ENCODE assay signal across 11 cellular contexts in the genomic region with DNA sequence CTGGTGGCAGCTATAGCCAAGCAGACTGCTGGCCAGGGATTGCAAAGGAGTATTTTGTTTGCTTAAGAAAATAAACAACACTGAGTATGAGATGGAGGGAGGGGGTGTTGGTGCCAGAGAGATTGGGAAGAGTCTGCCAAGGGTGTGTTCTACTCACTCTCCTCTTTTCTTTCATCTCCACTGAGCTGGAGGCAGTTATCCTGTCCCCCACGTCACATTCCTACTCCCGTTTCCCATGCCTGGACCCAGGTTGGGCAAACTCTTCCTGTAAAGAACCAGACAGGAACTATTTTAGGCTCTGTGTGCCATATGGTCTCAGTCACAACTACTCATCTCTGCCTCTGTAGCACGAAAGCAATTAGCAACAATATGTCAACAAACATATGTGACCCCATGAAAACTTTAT. TPM values are rescaled to one million over a fixed set of nuclear protein-coding genes. Genes with fewer than 3 reads are reported as not detected.
A peak's percentile ranks its signal among the peaks of the same experiment; 100 is the strongest.
DNase-seq lines count a peak whose midpoint lies in the region; ATAC-seq lines count a peak whose summit lies in the region.
"Had no signal": no experiment of that assay in that cellular context is flagged by ENCODE, and none has a peak within 500 bp of the region (broad histone marks: within the 10 kb centered on the region; RNA-seq: fewer than 3 reads in every experiment).

No MANE protein-coding gene starts in this region.

- H3K9me2 ChIP-seq in GM23248 (ENCODE audit: insufficient read depth), result no peaks in the 10 kb centered on the region

- H3K9me3 ChIP-seq in GM23248 (ENCODE audit: low read depth), result no peaks in the 10 kb centered on the region

- peaks cover 31% of the 10 kb centered on the region for H3F3A ChIP-seq in GM23248 (ENCODE audit: insufficient read depth)

- peak overlapping the region; percentile 39 for H3K4me2 ChIP-seq in GM23248 (ENCODE audit: unreplicated experiment)

- no peak overlapping the region for H3K4me3 ChIP-seq in GM23248

- no peaks in the 10 kb centered on the region for H3K79me2 ChIP-seq in GM23248 (ENCODE audit: insufficient read depth)

- no peaks in the 10 kb centered on the region for H4K20me1 ChIP-seq in GM23248 (ENCODE audit: insufficient read depth)

- H3K27me3 ChIP-seq in GM23248 (replicated peaks; ENCODE audit: insufficient read depth), result no peaks in the 10 kb centered on the region

- H3K4me1 ChIP-seq in GM23248 (ENCODE audit: insufficient read depth), result peaks cover 60% of the 10 kb centered on the region

- H3K36me3 ChIP-seq in GM23248 (ENCODE audit: low read depth), result no peaks in the 10 kb centered on the region

- no peak for ATAC-seq in GM21381 (IDR thresholded peaks at IDR 0.05; ENCODE audit: unreplicated experiment)

- in situ Hi-C loops in GM23248 (cut with MboI), result no loop called here

- peak; percentile 62 for DNase-seq in AG08395 (ENCODE audit: low spot score)
- peak; percentile 85 for DNase-seq in GM23248
- peak; percentile 89 for DNase-seq in RPMI7951 (ENCODE audit: low read depth)
- peak; percentile 56 for DNase-seq in islet precursor cell
- DNase-seq in activated CD4-positive, CD25-positive, alpha-beta regulatory T cell treated with anti-CD3 and anti-CD28 coated beads, Interleukin-2, amount 50 U/mL, for 72 hours, result no peak
- DNase-seq in stimulated activated CD4-positive, alpha-beta T cell treated with anti-CD3 and anti-CD28 coated beads, Interleukin-15, amount 100 ng/mL, for 24 hours, result no peak
- DNase-seq in iPS-NIHi7 (ENCODE audit: extremely low spot score), result no peak
- DNase-seq: NCI-H1048 had no signal

- H2AFZ ChIP-seq in GM23248, result peak overlapping the region; percentile 12

- H3K27ac ChIP-seq in GM23248, result peak overlapping the region; percentile 83

- WGBS in GM23248 (ENCODE audit: low coverage in 1 of 2, low lambda C conversion rate in 2 of 2, missing lambda C conversion rate in 2 of 2), 2 experiments, result 4 to 5% methylated on average over 3 of the region's 3 CpGs

- H3K9ac ChIP-seq in GM23248, result peak overlapping the region; percentile 65

RNA-seq across cellular contexts. Expression of gene IL24, which starts 1.4 kb away (rescaled TPM):
- total RNA-seq in GM23248 (2014; rRNA removed; shearing (Covaris generic)), result 2.4 TPM in 1 of 2 replicates, not detected in the other
- polyA plus RNA-seq in GM23248 (2016; fragmentation: Nextera tagmentation; extraction: Ambion mirVana), result 0.49 and 0.52 TPM in 2 replicates
- total RNA-seq in RPMI7951 (2014; rRNA removed; shearing (Covaris generic)), result 2.1 and 2.6 TPM in 2 replicates
- total RNA-seq: glomerular endothelial cell had no signal
- polyA plus RNA-seq: neural cell had no signal

RNA-seq across cellular contexts. Expression of gene FCMR, which starts 25.9 kb away (rescaled TPM):
- total RNA-seq in GM23248 (2014; rRNA removed; shearing (Covaris generic)), result 1.2 TPM in 1 of 2 replicates, not detected in the other
- polyA plus RNA-seq in GM23248 (2016; fragmentation: Nextera tagmentation; extraction: Ambion mirVana), result 0.94 and 2.3 TPM in 2 replicates
- total RNA-seq in RPMI7951 (2014; rRNA removed; shearing (Covaris generic)), result 0.68 and 1.7 TPM in 2 replicates
- polyA plus RNA-seq: neural cell had no signal

RNA-seq across cellular contexts. Expression of gene IL20, which starts 30.4 kb away (rescaled TPM):
- 0.25 TPM in 1 of 2 replicates, not detected in the other for total RNA-seq in GM23248 (2014; rRNA removed; shearing (Covaris generic))
- not detected in 2 replicates for polyA plus RNA-seq in GM23248 (2016; fragmentation: Nextera tagmentation; extraction: Ambion mirVana)
- not detected in 2 replicates for total RNA-seq in RPMI7951 (2014; rRNA removed; shearing (Covaris generic))
- total RNA-seq: glomerular endothelial cell had no signal
- polyA plus RNA-seq: neural cell had no signal

RNA-seq across cellular contexts. Expression of gene PIGR, which starts 50.4 kb away (rescaled TPM):
- total RNA-seq in GM23248 (2014; rRNA removed; shearing (Covaris generic)), result not detected in 2 replicates
- not detected in 2 replicates for polyA plus RNA-seq in GM23248 (2016; fragmentation: Nextera tagmentation; extraction: Ambion mirVana)
- not detected in 2 replicates for total RNA-seq in RPMI7951 (2014; rRNA removed; shearing (Covaris generic))
- total RNA-seq: glomerular endothelial cell had no signal
- polyA plus RNA-seq: neural cell had no signal

Comparison
In these comparisons a context has a peak if more than half of its experiments do, and no peak if none do; other contexts are left out.
1. DNase-seq: peak in AG08395 (single experiment), GM23248 (single experiment), RPMI7951 (single experiment) and islet precursor cell (single experiment); none in activated CD4-positive, CD25-positive, alpha-beta regulatory T cell treated with anti-CD3 and anti-CD28 coated beads, Interleukin-2, amount 50 U/mL, for 72 hours (single experiment), stimulated activated CD4-positive, alpha-beta T cell treated with anti-CD3 and anti-CD28 coated beads, Interleukin-15, amount 100 ng/mL, for 24 hours (single experiment) and iPS-NIHi7 (single experiment).